Comparison of ENCODE assay signal across 26 cellular contexts in the genomic region with DNA sequence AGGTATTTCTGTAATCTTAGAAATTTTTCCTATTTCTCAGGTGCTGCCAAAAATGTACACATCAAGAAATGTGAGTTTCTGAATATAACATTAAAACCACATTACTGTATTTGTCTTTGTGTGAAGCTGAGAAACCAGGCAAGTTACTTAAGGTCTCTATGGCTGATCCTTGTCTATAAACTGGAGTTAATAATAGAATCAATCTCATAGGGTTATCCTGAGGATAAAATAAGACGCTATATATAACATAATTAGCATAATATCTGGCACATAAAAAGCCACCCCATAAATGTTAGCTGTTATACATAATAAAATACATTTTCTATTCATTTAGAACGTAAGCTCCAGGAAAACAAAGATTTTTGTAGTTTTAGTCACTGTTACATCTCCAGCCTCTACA.
"Had no signal": no experiment of that assay in that cellular context is flagged by ENCODE, and none has a peak within 500 bp of the region (broad histone marks: within the 10 kb centered on the region; RNA-seq: fewer than 3 reads in every experiment).

No MANE protein-coding gene starts in this region.

- H3K4me3 ChIP-seq: stomach, suprapubic skin, testis, thoracic aorta, thyroid gland, tibial artery, tibial nerve, transverse colon, upper lobe of left lung, uterus, vagina had no signal

- H3K9me3 ChIP-seq: stomach, suprapubic skin, testis, thoracic aorta, thyroid gland, tibial artery, tibial nerve, transverse colon, upper lobe of left lung, uterus, vagina had no signal

- H3K27ac ChIP-seq: stomach, suprapubic skin, testis, thoracic aorta, thyroid gland, tibial artery, tibial nerve, transverse colon, upper lobe of left lung, uterus, vagina had no signal

- FAIRE-seq: urothelium cell line had no signal

- H3K36me3 ChIP-seq: uterus had no signal

- DNase-seq: stimulated activated CD4-positive, alpha-beta T cell treated with anti-CD3 and anti-CD28 coated beads, Interleukin-2, amount 100 ng/mL, for 48 hours; stimulated activated CD4-positive, alpha-beta T cell treated with anti-CD3 and anti-CD28 coated beads, Interleukin-4, amount 100 ng/mL, for 1 hour; stimulated activated CD4-positive, alpha-beta T cell treated with anti-CD3 and anti-CD28 coated beads, Interleukin-4, amount 100 ng/mL, for 24 hours; stimulated activated CD4-positive, alpha-beta T cell treated with anti-CD3 and anti-CD28 coated beads, Interleukin-4, amount 100 ng/mL, for 4 hours; stimulated activated CD8-positive, alpha-beta memory T cell treated with anti-CD3 and anti-CD28 coated beads, Interleukin-4, amount 100 ng/mL, for 48 hours; stimulated activated naive B cell treated with anti-CD40 and anti-IgM and Interleukin-4, amounts not matched to agents 10 μg/mL and 1 μg/mL and 100 μg/mL, for 72 hours; stimulated activated naive CD4-positive, alpha-beta T cell; stimulated activated naive CD4-positive, alpha-beta T cell treated with Interleukin-2 at 50 U/mL for 16 hours; stimulated activated naive CD8-positive, alpha-beta T cell treated with anti-CD3 and anti-CD28 coated beads, Interleukin-15, amount 100 ng/mL, for 72 hours; stimulated activated naive CD8-positive, alpha-beta T cell treated with anti-CD3 and anti-CD28 coated beads, Interleukin-15, Interleukin-2, amounts not matched to agents 100 U/mL and 50 U/mL, for 24 hours; stomach; substantia nigra; testis; thyroid gland; tibial artery; transverse colon; trophoblast cell; upper lobe of left lung; uterus had no signal

- H3K27me3 ChIP-seq: stomach, suprapubic skin, testis, thyroid gland, tibial artery, tibial nerve, transverse colon, upper lobe of left lung, uterus, vagina had no signal

- ATAC-seq: stimulated activated effector memory CD8-positive, alpha-beta T cell treated with anti-CD3 and anti-CD28 coated beads, Interleukin-12 subunit alpha, Interleukin-12 subunit beta, amount 100 ng/mL, for 72 hours; stimulated activated memory B cell treated with anti-CD40 and anti-IgM and Interleukin-4, amounts not matched to agents 10 μg/mL and 1 μg/mL and 100 μg/mL, for 72 hours; stimulated activated naive B cell treated with anti-CD40 and anti-IgM and Interleukin-4, amounts not matched to agents 10 μg/mL and 1 μg/mL and 100 μg/mL, for 72 hours; stimulated activated naive CD8-positive, alpha-beta T cell treated with anti-CD3 and anti-CD28 coated beads, Interleukin-15, amount 100 ng/mL, for 72 hours; stimulated activated naive CD8-positive, alpha-beta T cell treated with anti-CD3 and anti-CD28 coated beads, Interleukin-15, Interleukin-2, amounts not matched to agents 100 U/mL and 50 U/mL, for 24 hours had no signal
